In the genomic region with DNA sequence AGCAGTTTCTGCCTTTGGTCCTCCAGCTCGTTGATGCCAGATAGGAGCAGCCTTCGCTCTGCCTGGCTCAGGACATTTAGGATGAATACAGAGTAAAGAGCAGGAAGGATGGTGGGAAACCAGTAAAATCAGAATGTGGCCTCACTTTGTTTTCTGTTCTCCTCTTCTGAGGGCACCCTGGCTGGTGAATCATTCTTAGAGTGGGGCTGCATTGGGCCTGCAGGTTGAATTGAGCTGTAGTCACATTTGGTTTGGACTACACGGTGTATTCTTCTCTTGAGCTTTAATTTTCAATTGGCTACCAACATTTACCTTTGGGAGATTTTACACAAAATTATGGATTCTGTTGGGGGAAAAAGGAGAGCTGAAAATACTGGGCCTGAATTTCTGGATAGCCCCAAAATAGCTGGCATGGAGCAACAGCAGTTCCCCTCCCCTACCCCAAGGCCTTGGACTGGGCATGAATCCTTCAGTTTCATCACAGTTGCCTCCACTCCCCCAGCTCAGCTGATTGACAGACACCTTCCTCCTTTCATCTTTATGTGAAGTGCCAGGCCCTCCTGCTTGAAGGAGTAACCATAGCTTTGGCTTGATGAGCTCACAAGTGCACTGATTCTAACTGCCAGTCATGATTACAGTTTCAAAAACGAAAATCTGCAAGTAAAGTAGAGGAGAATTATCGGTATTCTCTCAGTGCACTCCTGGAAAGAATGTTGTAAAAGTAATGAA, we compare ENCODE assay signal across 9 cellular contexts.
A peak's percentile ranks its signal among the peaks of the same experiment; 100 is the strongest.
DNase-seq lines count a peak whose midpoint lies in the region; ATAC-seq lines count a peak whose summit lies in the region.
"Had no signal": no experiment of that assay in that cellular context is flagged by ENCODE, and none has a peak within 500 bp of the region (broad histone marks: within the 10 kb centered on the region; RNA-seq: fewer than 3 reads in every experiment).

No MANE protein-coding gene starts in this region.

- no peak overlapping the region for H2AFZ ChIP-seq in ACC112 (ENCODE audit: low read length, unreplicated experiment)

- H3K4me3 Mint-ChIP-seq in central memory CD8-positive, alpha-beta T cell = no peak overlapping the region

- peaks cover 6% of the 10 kb centered on the region for H3K79me2 ChIP-seq in ACC112 (ENCODE audit: control insufficient read depth, insufficient read depth, low read length, unreplicated experiment)

- H3K36me3 ChIP-seq in ACC112 (ENCODE audit: insufficient read depth, low read length) = peaks cover 40% of the 10 kb centered on the region

- ATAC-seq in GM19328 (IDR thresholded peaks at IDR 0.05; ENCODE audit: unreplicated experiment) (peak; percentile 9), HG03354 (IDR thresholded peaks at IDR 0.05; ENCODE audit: poor library complexity, severe bottlenecking, unreplicated experiment) (peak; percentile 39)
- peak; percentile 24 for ATAC-seq in central memory CD8-positive, alpha-beta T cell (replicated peaks; ENCODE audit: extremely low read depth, poor library complexity, severe bottlenecking)

- H3K36me3 Mint-ChIP-seq in central memory CD8-positive, alpha-beta T cell (ENCODE audit: insufficient read depth) = peaks cover 60% of the 10 kb centered on the region

- peak overlapping the region; percentile 44 for H3K27ac ChIP-seq in ACC112 (ENCODE audit: low read depth, low read length)
- H3K27ac ChIP-seq: sigmoid colon had no signal

- no peak for DNase-seq in central memory CD8-positive, alpha-beta T cell (ENCODE audit: low spot score in 2 of 2)
- DNase-seq in NCI-H2196 (lab: John Stamatoyannopoulos, UW; ENCODE audit: unreplicated experiment) = no peak
- no peak for DNase-seq in RKO (ENCODE audit: low spot score)
- DNase-seq in NCI-H1048 (lab: John Stamatoyannopoulos, UW) = no peak
- DNase-seq in iPS-NIHi11 (ENCODE audit: low spot score) = no peak
- DNase-seq: sigmoid colon had no signal

- peaks cover 36% of the 10 kb centered on the region for H3K4me1 Mint-ChIP-seq in central memory CD8-positive, alpha-beta T cell

- H3K27ac Mint-ChIP-seq in central memory CD8-positive, alpha-beta T cell (ENCODE audit: low read depth) = peak overlapping the region; percentile 27

- H3K4me3 ChIP-seq in ACC112 (ENCODE audit: low read depth, low read length) = no peak overlapping the region
- H3K4me3 ChIP-seq: sigmoid colon had no signal

- H3K9me3 Mint-ChIP-seq in central memory CD8-positive, alpha-beta T cell = no peaks in the 10 kb centered on the region

- H3K4me1 ChIP-seq in ACC112 (ENCODE audit: control insufficient read depth, insufficient read depth, low read length, unreplicated experiment) = peaks cover 38% of the 10 kb centered on the region

- no peaks in the 10 kb centered on the region for H3K27me3 ChIP-seq in ACC112 (ENCODE audit: insufficient read depth, low read length)
- H3K27me3 ChIP-seq: sigmoid colon had no signal

- H3K27me3 Mint-ChIP-seq in central memory CD8-positive, alpha-beta T cell = no peaks in the 10 kb centered on the region
